13 cellular contexts compared by ENCODE assay signal in the genomic region with DNA sequence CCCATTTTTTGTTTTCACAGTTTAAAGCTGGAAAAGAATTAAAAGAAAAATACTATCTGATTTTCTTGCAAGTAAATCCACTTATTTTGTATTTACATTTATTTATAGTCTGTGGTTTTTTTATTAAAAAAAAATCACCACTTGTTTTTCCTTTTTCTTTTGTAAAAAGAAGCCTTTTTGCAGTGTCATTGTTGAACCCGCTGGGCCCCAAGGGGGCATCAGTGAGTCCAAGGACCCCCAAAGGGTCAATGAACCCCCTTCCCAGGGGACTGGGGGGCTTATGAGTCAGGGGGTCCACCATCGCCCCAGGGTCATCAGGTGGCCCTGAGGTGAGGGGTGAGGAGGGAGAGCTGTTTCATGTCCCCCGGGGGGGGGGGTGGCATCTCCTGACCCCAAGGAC.
"Had no signal": no experiment of that assay in that cellular context is flagged by ENCODE, and none has a peak within 500 bp of the region (broad histone marks: within the 10 kb centered on the region; RNA-seq: fewer than 3 reads in every experiment).

No MANE protein-coding gene starts in this region.

- H3K9me3 Mint-ChIP-seq: activated naive CD4-positive, alpha-beta T cell treated with anti-CD3 and anti-CD28 coated beads for 36 hours had no signal

- H3K36me3 Mint-ChIP-seq: naive B cell had no signal

- H3K27ac Mint-ChIP-seq: activated naive CD4-positive, alpha-beta T cell treated with anti-CD3 and anti-CD28 coated beads for 36 hours had no signal

- DNase-seq: activated CD4-positive, CD25-positive, alpha-beta regulatory T cell treated with anti-CD3 and anti-CD28 coated beads, Interleukin-2, amount 50 U/mL, for 72 hours; activated naive CD4-positive, alpha-beta T cell treated with anti-CD3 and anti-CD28 coated beads for 36 hours; esophagus squamous epithelium; hippocampal formation; left lung; naive B cell; stimulated activated CD4-positive, alpha-beta T cell treated with anti-CD3 and anti-CD28 coated beads, Interleukin-4, amount 100 ng/mL, for 1 hour; stimulated activated naive CD4-positive, alpha-beta T cell; T1000; tibial artery; uterus had no signal

- H3K27ac ChIP-seq: cardiac muscle cell, esophagus squamous epithelium, left lung, right atrium auricular region, tibial artery, uterus had no signal

- H3K27me3 ChIP-seq: cardiac muscle cell had no signal

- H3K9me3 ChIP-seq: esophagus squamous epithelium, left lung, right atrium auricular region, tibial artery, uterus had no signal

- H3K36me3 ChIP-seq: cardiac muscle cell, esophagus squamous epithelium, left lung, right atrium auricular region, tibial artery, uterus had no signal

- H3K4me3 ChIP-seq: cardiac muscle cell, esophagus squamous epithelium, left lung, right atrium auricular region, tibial artery, uterus had no signal

- H3K4me1 ChIP-seq: left lung, right atrium auricular region, tibial artery, uterus had no signal

- H3K4me3 Mint-ChIP-seq: activated naive CD4-positive, alpha-beta T cell treated with anti-CD3 and anti-CD28 coated beads for 36 hours; naive B cell had no signal
